ENCODE assay signal across 8 cellular contexts in genomic region chr17:66965801-66966528, GRCh38. TPM values are rescaled to one million over a fixed set of nuclear protein-coding genes. Genes with fewer than 3 reads are reported as not detected.
A peak's percentile ranks its signal among the peaks of the same experiment; 100 is the strongest.
DNase-seq lines count a peak whose midpoint lies in the region; ATAC-seq and TF ChIP-seq lines count a peak whose summit lies in the region.

No MANE protein-coding gene starts in this region.

- H3K9me3 Mint-ChIP-seq in CD8-positive, alpha-beta T cell = no peaks in the 10 kb centered on the region
- H3K9me3 Mint-ChIP-seq in effector memory CD8-positive, alpha-beta T cell = no peaks in the 10 kb centered on the region
- no peaks in the 10 kb centered on the region for H3K9me3 Mint-ChIP-seq in neural crest cell

- CTCF ChIA-PET in CD8-positive, alpha-beta T cell (lab: Charles Lee) = interaction anchor here (0.7 kb wide), 1 partner anchor 1112 kb away, joined by 3 read pairs; no protein-coding TSS in a partner anchor

- peak overlapping the region; percentile 41 for H3K4me3 ChIP-seq in CD8-positive, alpha-beta T cell (ENCODE audit: low read depth, low read length)

- intact Hi-C loops in CD8-positive, alpha-beta T cell (cut with DNase I, micrococcal nuclease) = no loop called here

- H3K27ac Mint-ChIP-seq in CD8-positive, alpha-beta T cell = no peak overlapping the region
- H3K27ac Mint-ChIP-seq in effector memory CD8-positive, alpha-beta T cell = no peak overlapping the region
- H3K27ac Mint-ChIP-seq in neural crest cell (ENCODE audit: unreplicated experiment) = no peak overlapping the region

- H3K27me3 ChIP-seq in CD8-positive, alpha-beta T cell (ENCODE audit: insufficient read depth, low read length) = peaks cover 12% of the 10 kb centered on the region

- TF ChIP-seq CTCF in CD8-positive, alpha-beta T cell (IDR thresholded peaks at IDR 0.05) = no peak
- no peak for TF ChIP-seq CTCF in neural crest cell (conservative IDR thresholded peaks at IDR 0.05)

- no peak overlapping the region for H3K27ac ChIP-seq in CD8-positive, alpha-beta T cell (ENCODE audit: low read depth, low read length)

- POLR2A ChIA-PET in CD8-positive, alpha-beta T cell (lab: Charles Lee) = interaction anchor here (0.6 kb wide), 1 partner anchor 82 kb away, joined by 3 read pairs; no protein-coding TSS in a partner anchor

- peaks cover 16% of the 10 kb centered on the region for H3K4me1 Mint-ChIP-seq in CD8-positive, alpha-beta T cell (ENCODE audit: low read depth)
- peaks cover 0 to 8% of the 10 kb centered on the region in 2 donors for H3K4me1 Mint-ChIP-seq in effector memory CD8-positive, alpha-beta T cell (ENCODE audit: low read depth in 2 of 2)
- H3K4me1 Mint-ChIP-seq in neural crest cell = peaks cover 36% of the 10 kb centered on the region

- peaks cover 8% of the 10 kb centered on the region for H3K4me1 ChIP-seq in CD8-positive, alpha-beta T cell (ENCODE audit: insufficient read depth, low read length)

- peak overlapping the region; percentile 58 for H3K4me3 Mint-ChIP-seq in CD8-positive, alpha-beta T cell
- peak overlapping the region; percentile 35 to 69 for H3K4me3 Mint-ChIP-seq in effector memory CD8-positive, alpha-beta T cell
- peak overlapping the region; percentile 89 for H3K4me3 Mint-ChIP-seq in neural crest cell

- H3K36me3 ChIP-seq in CD8-positive, alpha-beta T cell (ENCODE audit: insufficient read depth, low read length) = no peaks in the 10 kb centered on the region

- peaks cover 71% of the 10 kb centered on the region for H3K27me3 Mint-ChIP-seq in CD8-positive, alpha-beta T cell (ENCODE audit: low read depth)
- H3K27me3 Mint-ChIP-seq in effector memory CD8-positive, alpha-beta T cell = peaks cover 73 to 81% of the 10 kb centered on the region in 2 donors
- peaks cover 59% of the 10 kb centered on the region for H3K27me3 Mint-ChIP-seq in neural crest cell (ENCODE audit: low read depth)

- no peak for DNase-seq in CD8-positive, alpha-beta T cell
- DNase-seq in NCI-H2171 treated with DMSO at 0.1 percent for 48 hours (lab: John Stamatoyannopoulos, UW) = peak; percentile 66
- no peak for DNase-seq in effector memory CD8-positive, alpha-beta T cell
- no peak for DNase-seq in neural crest cell (ENCODE audit: low read depth, low spot score)
- no peak for DNase-seq in NCI-H1092 treated with DMSO at 0.1 percent for 48 hours (lab: John Stamatoyannopoulos, UW)
- DNase-seq in NCI-H2081 treated with DMSO at 0.1 percent for 48 hours (lab: John Stamatoyannopoulos, UW) = no peak
- DNase-seq in activated gamma-delta T cell (lab: John Stamatoyannopoulos, UW) = no peak

- ATAC-seq in CD8-positive, alpha-beta T cell = no peak
- ATAC-seq in effector memory CD8-positive, alpha-beta T cell (replicated peaks) = no peak
- ATAC-seq in HG02623 (IDR thresholded peaks at IDR 0.05; ENCODE audit: unreplicated experiment) = no peak

- no peaks in the 10 kb centered on the region for H3K9me3 ChIP-seq in CD8-positive, alpha-beta T cell (ENCODE audit: low read length)

- no peaks in the 10 kb centered on the region for H3K36me3 Mint-ChIP-seq in CD8-positive, alpha-beta T cell
- no peaks in the 10 kb centered on the region for H3K36me3 Mint-ChIP-seq in effector memory CD8-positive, alpha-beta T cell (ENCODE audit: insufficient read depth)
- H3K36me3 Mint-ChIP-seq in neural crest cell (ENCODE audit: low read depth) = no peaks in the 10 kb centered on the region

RNA-seq across cellular contexts. Expression of gene CACNG4, which starts 1.5 kb away (rescaled TPM):
- not detected for total RNA-seq in CD8-positive, alpha-beta T cell
- total RNA-seq in neural crest cell = 38.4 and 38.9 TPM in 2 replicates

Comparison
In these comparisons a context has a peak if more than half of its experiments do, and no peak if none do; other contexts are left out.
1. RNA of gene CACNG4, which starts 1.5 kb away (total RNA-seq): 38.4 to 38.9 TPM in neural crest cell; not detected in CD8-positive, alpha-beta T cell; every median in the first group is over 10 times any median in the second.
2. Peak in every context shown above with its lines, with median percentiles within 50 percentile points of each other: H3K4me3 Mint-ChIP-seq.